ENCODE assay signal across 8 cellular contexts in genomic region chr3:40191850-40192448, GRCh38.
A peak's percentile ranks its signal among the peaks of the same experiment; 100 is the strongest.
DNase-seq lines count a peak whose midpoint lies in the region; ATAC-seq, FAIRE-seq and TF ChIP-seq lines count a peak whose summit lies in the region.

No MANE protein-coding gene starts in this region.

- H3K27ac ChIP-seq in A673 (ENCODE audit: low read depth, low read length, poor library complexity, severe bottlenecking) (no peak overlapping the region), heart left ventricle (no peak overlapping the region)

- H3K27me3 ChIP-seq in A673 (replicated peaks; ENCODE audit: insufficient read depth, low read depth, low read length, poor library complexity) (no peaks in the 10 kb centered on the region), heart left ventricle (no peaks in the 10 kb centered on the region)

- H3K9me3 ChIP-seq in A673 (ENCODE audit: low read depth, low read length, poor library complexity, severe bottlenecking): no peaks in the 10 kb centered on the region
- peaks cover 0 to 5% (median 0%) of the 10 kb centered on the region in 12 donors for H3K9me3 ChIP-seq in heart left ventricle

- H3K4me3 ChIP-seq in A673 (ENCODE audit: low read depth, low read length, poor library complexity, severe bottlenecking) (no peak overlapping the region), heart left ventricle (no peak overlapping the region)

- no TSS peak for BruUV-seq in A673 (replicated peaks; lab: Mats Ljungman, UMichigan)

- DNase-seq in A673 (ENCODE audit: low spot score) (peak; percentile 32), GM12891 (ENCODE audit: insufficient read length, low spot score) (peak; percentile 49), heart left ventricle (peak in 4 of 5 donors; percentile 44 to 53 (median 46)), sciatic nerve (ENCODE audit: low spot score) (peak; percentile 77), posterior vena cava (ENCODE audit: low spot score) (no peak)
- peak; percentile 33 for DNase-seq in activated naive CD8-positive, alpha-beta T cell treated with anti-CD3 and anti-CD28 coated beads, Interleukin-2, amount 50 U/mL, for 16 hours (ENCODE audit: low read depth, low spot score)

- peak; percentile 90 for FAIRE-seq in GM12891 (lab: Jason Lieb, UNC)

- H3K36me3 ChIP-seq in A673 (ENCODE audit: insufficient read depth, low read length, poor library complexity, severe bottlenecking) (no peaks in the 10 kb centered on the region), heart left ventricle (no peaks in the 10 kb centered on the region)

- H3K4me1 ChIP-seq in A673 (ENCODE audit: insufficient read depth, low read length, poor library complexity, severe bottlenecking): no peaks in the 10 kb centered on the region
- peaks cover 0 to 25% (median 4%) of the 10 kb centered on the region in 12 donors for H3K4me1 ChIP-seq in heart left ventricle

- CTCF ChIA-PET in A673 (lab: Charles Lee): interaction anchor here (0.7 kb wide), 2 partner anchors 21 to 71 kb away, joined by 5 to 6 read pairs; no protein-coding TSS in a partner anchor

- peak; percentile 37 for ATAC-seq in HG03469 (IDR thresholded peaks at IDR 0.05; ENCODE audit: unreplicated experiment)
- ATAC-seq in SK-N-SH treated with all-trans-retinoic acid at 6 μM for 48 hours: peak; percentile 90
- peak in 3 of 4 donors; percentile 47 to 62 (median 56) for ATAC-seq in heart left ventricle
- ATAC-seq in sciatic nerve: peak; percentile 55

- intact Hi-C loops in A673 (cut with micrococcal nuclease; ENCODE audit: unreplicated experiment) (loop anchor here (1.0 kb wide), 1 partner anchor 125 kb away; no protein-coding TSS in a partner anchor), heart left ventricle (cut with DNase I) (loop anchor here (1.0 to 2.0 kb wide), 4 partner anchors 123 to 127 kb away; no protein-coding TSS in a partner anchor), sciatic nerve (cut with DNase I) (loop anchor here (5.0 kb wide), 1 partner anchor 130 kb away; no protein-coding TSS in a partner anchor), posterior vena cava (cut with DNase I) (loop anchor here in 1 of 2 donors (2.0 kb wide), 1 partner anchor 123 kb away; no protein-coding TSS in a partner anchor)

- POLR2A ChIA-PET in A673 (lab: Charles Lee; ENCODE audit: low non-redundant PET): no interaction called here

- WGBS in heart left ventricle, 4 donors: 35 to 38% (median 36%) methylated on average over 3 of the region's 3 CpGs

- peak; percentile 60 for TF ChIP-seq CTCF in A673 (conservative IDR thresholded peaks at IDR 0.05; ENCODE audit: low read depth, low read length)
- TF ChIP-seq CTCF in heart left ventricle (IDR thresholded peaks at IDR 0.05): peak; percentile 93 to 98 (median 97)

- TF ChIP-seq POLR2A in GM12891 (IDR thresholded peaks at IDR 0.05; ENCODE audit: low read depth, low read length) (no peak), heart left ventricle (IDR thresholded peaks at IDR 0.05) (no peak)

TF ChIP-seq in GM12891, 5 proteins besides CTCF, POLR2A, EP300 and RAD21:
- no peak for TF ChIP-seq SPI1 (IDR thresholded peaks at IDR 0.05; ENCODE audit: low read depth, low read length)
- TF ChIP-seq POU2F2 (IDR thresholded peaks at IDR 0.05; ENCODE audit: low read depth, low read length): no peak
- TF ChIP-seq POLR2AphosphoS5 (IDR thresholded peaks at IDR 0.05; ENCODE audit: low read depth, low read length): no peak
- no peak for TF ChIP-seq TAF1 (IDR thresholded peaks at IDR 0.05; ENCODE audit: low read depth, low read length)
- TF ChIP-seq PAX5 (IDR thresholded peaks at IDR 0.05; ENCODE audit: insufficient read depth, low read length, severe bottlenecking): no peak

TF ChIP-seq in SK-N-SH treated with all-trans-retinoic acid at 6 μM for 48 hours, 23 proteins besides CTCF, POLR2A, EP300 and RAD21:
- no peak for TF ChIP-seq ARNTL (CRISPR knock-in tag; IDR thresholded peaks at IDR 0.05; ENCODE audit: borderline replicate concordance, low read depth)
- no peak for TF ChIP-seq ZNF70 (CRISPR knock-in tag; IDR thresholded peaks at IDR 0.05)
- TF ChIP-seq CSDC2 (CRISPR knock-in tag; IDR thresholded peaks at IDR 0.05): no peak
- no peak for TF ChIP-seq ZNF8 (CRISPR knock-in tag; IDR thresholded peaks at IDR 0.05)
- no peak for TF ChIP-seq PPARA (CRISPR knock-in tag; IDR thresholded peaks at IDR 0.05; ENCODE audit: borderline replicate concordance)
- TF ChIP-seq ESRRG (CRISPR knock-in tag; IDR thresholded peaks at IDR 0.05): no peak
- no peak for TF ChIP-seq TOX (CRISPR knock-in tag; IDR thresholded peaks at IDR 0.05; ENCODE audit: borderline replicate concordance)
- TF ChIP-seq ZFP30 (CRISPR knock-in tag; IDR thresholded peaks at IDR 0.05): no peak
- TF ChIP-seq ZNF565 (CRISPR knock-in tag; conservative IDR thresholded peaks at IDR 0.05; ENCODE audit: low read depth): no peak
- no peak for TF ChIP-seq ZFP3 (CRISPR knock-in tag; IDR thresholded peaks at IDR 0.05)
- TF ChIP-seq GLIS3 (CRISPR knock-in tag; IDR thresholded peaks at IDR 0.05): no peak
- TF ChIP-seq, protein P1, sequence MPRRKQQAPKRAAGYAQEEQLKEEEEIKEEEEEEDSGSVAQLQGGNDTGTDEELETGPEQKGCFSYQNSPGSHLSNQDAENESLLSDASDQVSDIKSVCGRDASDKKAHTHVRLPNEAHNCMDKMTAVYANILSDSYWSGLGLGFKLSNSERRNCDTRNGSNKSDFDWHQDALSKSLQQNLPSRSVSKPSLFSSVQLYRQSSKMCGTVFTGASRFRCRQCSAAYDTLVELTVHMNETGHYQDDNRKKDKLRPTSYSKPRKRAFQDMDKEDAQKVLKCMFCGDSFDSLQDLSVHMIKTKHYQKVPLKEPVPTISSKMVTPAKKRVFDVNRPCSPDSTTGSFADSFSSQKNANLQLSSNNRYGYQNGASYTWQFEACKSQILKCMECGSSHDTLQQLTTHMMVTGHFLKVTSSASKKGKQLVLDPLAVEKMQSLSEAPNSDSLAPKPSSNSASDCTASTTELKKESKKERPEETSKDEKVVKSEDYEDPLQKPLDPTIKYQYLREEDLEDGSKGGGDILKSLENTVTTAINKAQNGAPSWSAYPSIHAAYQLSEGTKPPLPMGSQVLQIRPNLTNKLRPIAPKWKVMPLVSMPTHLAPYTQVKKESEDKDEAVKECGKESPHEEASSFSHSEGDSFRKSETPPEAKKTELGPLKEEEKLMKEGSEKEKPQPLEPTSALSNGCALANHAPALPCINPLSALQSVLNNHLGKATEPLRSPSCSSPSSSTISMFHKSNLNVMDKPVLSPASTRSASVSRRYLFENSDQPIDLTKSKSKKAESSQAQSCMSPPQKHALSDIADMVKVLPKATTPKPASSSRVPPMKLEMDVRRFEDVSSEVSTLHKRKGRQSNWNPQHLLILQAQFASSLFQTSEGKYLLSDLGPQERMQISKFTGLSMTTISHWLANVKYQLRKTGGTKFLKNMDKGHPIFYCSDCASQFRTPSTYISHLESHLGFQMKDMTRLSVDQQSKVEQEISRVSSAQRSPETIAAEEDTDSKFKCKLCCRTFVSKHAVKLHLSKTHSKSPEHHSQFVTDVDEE (CRISPR knock-in tag; IDR thresholded peaks at IDR 0.05): no peak
- TF ChIP-seq OSR1 (CRISPR knock-in tag; IDR thresholded peaks at IDR 0.05): no peak
- TF ChIP-seq, protein P2, sequence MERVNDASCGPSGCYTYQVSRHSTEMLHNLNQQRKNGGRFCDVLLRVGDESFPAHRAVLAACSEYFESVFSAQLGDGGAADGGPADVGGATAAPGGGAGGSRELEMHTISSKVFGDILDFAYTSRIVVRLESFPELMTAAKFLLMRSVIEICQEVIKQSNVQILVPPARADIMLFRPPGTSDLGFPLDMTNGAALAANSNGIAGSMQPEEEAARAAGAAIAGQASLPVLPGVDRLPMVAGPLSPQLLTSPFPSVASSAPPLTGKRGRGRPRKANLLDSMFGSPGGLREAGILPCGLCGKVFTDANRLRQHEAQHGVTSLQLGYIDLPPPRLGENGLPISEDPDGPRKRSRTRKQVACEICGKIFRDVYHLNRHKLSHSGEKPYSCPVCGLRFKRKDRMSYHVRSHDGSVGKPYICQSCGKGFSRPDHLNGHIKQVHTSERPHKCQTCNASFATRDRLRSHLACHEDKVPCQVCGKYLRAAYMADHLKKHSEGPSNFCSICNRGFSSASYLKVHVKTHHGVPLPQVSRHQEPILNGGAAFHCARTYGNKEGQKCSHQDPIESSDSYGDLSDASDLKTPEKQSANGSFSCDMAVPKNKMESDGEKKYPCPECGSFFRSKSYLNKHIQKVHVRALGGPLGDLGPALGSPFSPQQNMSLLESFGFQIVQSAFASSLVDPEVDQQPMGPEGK (CRISPR knock-in tag; IDR thresholded peaks at IDR 0.05; ENCODE audit: borderline replicate concordance): no peak
- no peak for TF ChIP-seq RARB (CRISPR knock-in tag; IDR thresholded peaks at IDR 0.05)
- TF ChIP-seq BACH2 (CRISPR knock-in tag; IDR thresholded peaks at IDR 0.05; ENCODE audit: borderline replicate concordance): no peak
- no peak for TF ChIP-seq TCF4 (CRISPR knock-in tag; IDR thresholded peaks at IDR 0.05; ENCODE audit: borderline replicate concordance)
- TF ChIP-seq POU6F1 (CRISPR knock-in tag; IDR thresholded peaks at IDR 0.05; ENCODE audit: borderline replicate concordance, low read depth): no peak
TF ChIP-seq in SK-N-SH treated with all-trans-retinoic acid at 6 μM for 48 hours: peak in this region for 0.

Comparison
In these comparisons a context has a peak if more than half of its experiments do, and no peak if none do; other contexts are left out.
1. ATAC-seq: peak in every context shown above with its lines; median percentile 90 in SK-N-SH treated with all-trans-retinoic acid at 6 μM for 48 hours; 56 in heart left ventricle; 55 in sciatic nerve; 37 in HG03469.